In genomic region chr1:156086256-156086662, GRCh38 we compare ENCODE assay signal across 14 cellular contexts. TPM values are rescaled to one million over a fixed set of nuclear protein-coding genes. Genes with fewer than 3 reads are reported as not detected.
DNase-seq lines count a peak whose midpoint lies in the region; ATAC-seq and TF ChIP-seq lines count a peak whose summit lies in the region.
"Had no signal": no experiment of that assay in that cellular context is flagged by ENCODE, and none has a peak within 500 bp of the region (broad histone marks: within the 10 kb centered on the region; RNA-seq: fewer than 3 reads in every experiment).

No MANE protein-coding gene starts in this region.

- ATAC-seq in PC-3 = no peak
- no peak for ATAC-seq in HG02763 (IDR thresholded peaks at IDR 0.05; ENCODE audit: unreplicated experiment)
- ATAC-seq: natural killer cell, SK-N-SH treated with all-trans-retinoic acid at 6 μM for 48 hours had no signal

- peaks cover 16% of the 10 kb centered on the region for H3K4me1 ChIP-seq in PC-3 (ENCODE audit: insufficient read depth, low read length)

- no peak overlapping the region for H3K4me3 ChIP-seq in PC-3 (ENCODE audit: low read length)

- no peaks in the 10 kb centered on the region for H3F3A ChIP-seq in PC-3 (ENCODE audit: low read length, unreplicated experiment)

- H3K4me3 Mint-ChIP-seq in Calu3 (ENCODE audit: low read depth, unreplicated experiment) = no peak overlapping the region
- H3K4me3 Mint-ChIP-seq in nephron = peak overlapping the region; percentile 43 to 76 (median 74)
- H3K4me3 Mint-ChIP-seq: B cell, natural killer cell had no signal

- peak overlapping the region; percentile 0 for H3K27ac Mint-ChIP-seq in Calu3 (ENCODE audit: unreplicated experiment)
- H3K27ac Mint-ChIP-seq in nephron = peak overlapping the region; percentile 81 to 86 (median 85)
- H3K27ac Mint-ChIP-seq: B cell, natural killer cell had no signal

- H3K36me3 ChIP-seq in PC-3 (ENCODE audit: low read depth, low read length) = no peaks in the 10 kb centered on the region

- CTCF ChIA-PET in Calu3 (lab: Charles Lee) (no interaction called here), PC-3 (lab: Charles Lee) (no interaction called here), HEK293T (lab: Yijun Ruan, JAX) (no interaction called here)

- H3K9ac ChIP-seq in PC-3 (ENCODE audit: low read length) = no peak overlapping the region

- no peaks in the 10 kb centered on the region for H4K20me1 ChIP-seq in PC-3 (ENCODE audit: low read length)

- H3K27me3 Mint-ChIP-seq in Calu3 (ENCODE audit: unreplicated experiment) (no peaks in the 10 kb centered on the region), nephron (ENCODE audit: low read depth) (no peaks in the 10 kb centered on the region)

- H2AFZ ChIP-seq in PC-3 (ENCODE audit: low read length) = no peak overlapping the region

- no peaks in the 10 kb centered on the region for H3K9me2 ChIP-seq in PC-3 (replicated peaks; ENCODE audit: low read length)

- BruUV-seq in Calu3 (replicated peaks; lab: Mats Ljungman, UMichigan) (no TSS peak), PC-3 (replicated peaks; lab: Mats Ljungman, UMichigan) (no TSS peak)

- peaks cover 31% of the 10 kb centered on the region for H3K36me3 Mint-ChIP-seq in Calu3 (ENCODE audit: insufficient read depth, unreplicated experiment)
- H3K36me3 Mint-ChIP-seq in nephron (ENCODE audit: low read depth) = peaks cover 17% of the 10 kb centered on the region
- H3K36me3 Mint-ChIP-seq: natural killer cell had no signal

- no peaks in the 10 kb centered on the region for H3K27me3 ChIP-seq in PC-3 (ENCODE audit: low read length)

- H3K4me1 Mint-ChIP-seq in Calu3 (ENCODE audit: low read depth, unreplicated experiment) (peaks cover 30% of the 10 kb centered on the region), nephron (peaks cover 60% of the 10 kb centered on the region)

- H3K9me3 ChIP-seq in PC-3 (ENCODE audit: low read length) = no peaks in the 10 kb centered on the region

- H3K4me2 ChIP-seq in PC-3 (ENCODE audit: low read length) = no peak overlapping the region

- no peak overlapping the region for H3K27ac ChIP-seq in PC-3 (ENCODE audit: low read length)

- H3K9me3 Mint-ChIP-seq in Calu3 (ENCODE audit: low read depth, unreplicated experiment) (no peaks in the 10 kb centered on the region), nephron (no peaks in the 10 kb centered on the region)
- H3K9me3 Mint-ChIP-seq: natural killer cell had no signal

- POLR2A ChIA-PET in PC-3 (lab: Charles Lee; ENCODE audit: unreplicated experiment) (no interaction called here), HEK293T (lab: Yijun Ruan, JAX) (no interaction called here)

- intact Hi-C loops in Calu3 (cut with micrococcal nuclease; ENCODE audit: unreplicated experiment) (no loop called here), PC-3 (cut with micrococcal nuclease) (no loop called here), head of caudate nucleus (cut with DNase I) (no loop called here)

- no peak for TF ChIP-seq CTCF in Calu3 (IDR thresholded peaks at IDR 0.05; ENCODE audit: unreplicated experiment)
- TF ChIP-seq CTCF in PC-3 (conservative IDR thresholded peaks at IDR 0.05; ENCODE audit: low read depth, low read length) = no peak
- no peak for TF ChIP-seq CTCF in nephron (IDR thresholded peaks at IDR 0.05; ENCODE audit: unreplicated experiment in 3 of 3)

- DNase-seq in Calu3 (peak; percentile 49), PC-3 (peak; percentile 60), fibroblast of gingiva (ENCODE audit: low read depth) (peak; percentile 20), head of caudate nucleus (no peak), T-helper 2 cell (no peak), HEK293T (ENCODE audit: extremely low spot score) (no peak)
- DNase-seq: activated CD4-positive, alpha-beta T cell treated with anti-CD3 and anti-CD28 coated beads for 4 hours; activated naive CD4-positive, alpha-beta T cell treated with Interleukin-2 at 50 U/mL for 16 hours; natural killer cell; NCI-H510A treated with DMSO at 0.1 percent for 48 hours had no signal

- peaks cover 9% of the 10 kb centered on the region for H3K79me2 ChIP-seq in PC-3 (ENCODE audit: low read length)

TF ChIP-seq in HEK293T, 16 proteins besides CTCF, POLR2A, EP300 and RAD21:
- no peak for TF ChIP-seq FOXK2 (IDR thresholded peaks at IDR 0.05)
- no peak for TF ChIP-seq L3MBTL2 (conservative IDR thresholded peaks at IDR 0.05)
- no peak for TF ChIP-seq FOXA1 (IDR thresholded peaks at IDR 0.05)
- TF ChIP-seq CTBP1 (IDR thresholded peaks at IDR 0.05; ENCODE audit: borderline replicate concordance) = no peak
- TF ChIP-seq ELF4 (IDR thresholded peaks at IDR 0.05) = no peak

RNA-seq across cellular contexts. Expression of gene MEX3A, which starts 4.0 kb away (rescaled TPM):
- total RNA-seq in Calu3 (2022) (3.3 and 5.0 TPM in 2 replicates), PC-3 (2014; rRNA removed) (12.9 and 14.7 TPM in 2 replicates)

RNA-seq across cellular contexts. Expression of gene RAB25, which starts 25.3 kb away (rescaled TPM):
- total RNA-seq in Calu3 (2022) = 182 and 189 TPM in 2 replicates
- 18.1 and 18.5 TPM in 2 replicates for total RNA-seq in PC-3 (2014; rRNA removed)

RNA-seq across cellular contexts. Expression of gene LMNA, which starts 28.3 kb away (rescaled TPM):
- total RNA-seq in Calu3 (2022) (499 and 514 TPM in 2 replicates), PC-3 (2014; rRNA removed) (864 and 1,095 TPM in 2 replicates)

RNA-seq across cellular contexts. Expression of gene LAMTOR2, which starts 31.7 kb away (rescaled TPM):
- total RNA-seq in Calu3 (2022) = 69.8 and 69.9 TPM in 2 replicates
- 130 TPM in 2 replicates for total RNA-seq in PC-3 (2014; rRNA removed)

RNA-seq across cellular contexts. Expression of gene UBQLN4, which starts 32.7 kb away (rescaled TPM):
- total RNA-seq in Calu3 (2022) (60.0 and 77.3 TPM in 2 replicates), PC-3 (2014; rRNA removed) (45.4 and 62.9 TPM in 2 replicates)

Comparison
In these comparisons a context has a peak if more than half of its experiments do, and no peak if none do; other contexts are left out.
1. DNase-seq: peak in Calu3 (single experiment), PC-3 (single experiment) and fibroblast of gingiva (single experiment); none in head of caudate nucleus (0 of 42), T-helper 2 cell (0 of 5) and HEK293T (single experiment).